In genomic region chr3:52278510-52279069, GRCh38 we compare ENCODE assay signal across 1 cellular context.
TF ChIP-seq lines count a peak whose summit lies in the region.

Gene WDR82, minus strand, starts transcription at chr3:52278649. Its CDS starts 288 bp downstream, at chr3:52278361.

TF ChIP-seq in K562, 482 proteins besides CTCF, POLR2A, EP300 and RAD21 (continued from another document and continues in another):
- peak; percentile 35; the same call in 1 of the 2 replicates for TF ChIP-seq ZNF740 (CRISPR knock-in tag; IDR thresholded peaks at IDR 0.05)
- TF ChIP-seq ZNF740 (tag; IDR thresholded peaks at IDR 0.05), result no peak
- peak; percentile 49; the same call in 1 of the 2 replicates for TF ChIP-seq SMARCC2 (IDR thresholded peaks at IDR 0.05; ENCODE audit: low read depth)
- TF ChIP-seq CC2D1A (IDR thresholded peaks at IDR 0.05), result peak; percentile 84
- TF ChIP-seq POLR2AphosphoS2 (IDR thresholded peaks at IDR 0.05; ENCODE audit: low read length), result no peak
- peak; percentile 16; the same call in 1 of the 2 replicates for TF ChIP-seq CEBPG (CRISPR knock-in tag; IDR thresholded peaks at IDR 0.05)
- no peak for TF ChIP-seq CEBPG (tag; conservative IDR thresholded peaks at IDR 0.05 in 1 of 2, IDR thresholded peaks at IDR 0.05 in 1 of 2)
- peak; percentile 84 for TF ChIP-seq ZBTB5 (IDR thresholded peaks at IDR 0.05)
- peak; percentile 65; the same call in 1 of the 2 replicates for TF ChIP-seq ATF2 (CRISPR knock-in tag; IDR thresholded peaks at IDR 0.05)
- TF ChIP-seq TAF7 (tag; IDR thresholded peaks at IDR 0.05), result peak; percentile 63; the same call in 1 of the 2 replicates
- peak; percentile 89; the same call in 1 of the 2 replicates for TF ChIP-seq PHF8 (IDR thresholded peaks at IDR 0.05; ENCODE audit: borderline replicate concordance, low read length)
- TF ChIP-seq POLR2AphosphoS5 (IDR thresholded peaks at IDR 0.05; ENCODE audit: control insufficient read depth, insufficient read depth, low read depth, low read length), result peak; percentile 92
- peak; percentile 74 for TF ChIP-seq CXXC5 (CRISPR knock-in tag; IDR thresholded peaks at IDR 0.05)
- TF ChIP-seq ZBTB12 (CRISPR knock-in tag; IDR thresholded peaks at IDR 0.05), result peak; percentile 47; the same call in 1 of the 2 replicates
- 0 out of 2 replicates have a peak, but pooled peaks have one; percentile 23 for TF ChIP-seq ZSCAN29 (IDR thresholded peaks at IDR 0.05)
- peak; percentile 59; the same call in 1 of the 2 replicates for TF ChIP-seq GMEB1 (CRISPR knock-in tag; IDR thresholded peaks at IDR 0.05)
- TF ChIP-seq JUN (IDR thresholded peaks at IDR 0.05; ENCODE audit: borderline replicate concordance, low read depth, low read length), result peak; percentile 34; the same call in 1 of the 2 replicates
- TF ChIP-seq JUN (CRISPR knock-in tag; IDR thresholded peaks at IDR 0.05; ENCODE audit: borderline replicate concordance), result peak; percentile 77; the same call in 1 of the 2 replicates
- TF ChIP-seq AFF4 (CRISPR knock-in tag; IDR thresholded peaks at IDR 0.05), result peak; percentile 66; the same call in 1 of the 2 replicates
- peak; percentile 75 for TF ChIP-seq CTCFL (IDR thresholded peaks at IDR 0.05; ENCODE audit: borderline replicate concordance, insufficient read depth, low read depth, low read length, poor library complexity, severe bottlenecking)
- TF ChIP-seq ZNF639 (CRISPR knock-in tag; conservative IDR thresholded peaks at IDR 0.05 in 1 of 2, IDR thresholded peaks at IDR 0.05 in 1 of 2), result peak in 1 of 2 experiments; percentile 70; a peak in 1 of 4 replicates
- TF ChIP-seq RBFOX2 (IDR thresholded peaks at IDR 0.05; ENCODE audit: low read depth, low read length), result peak; percentile 77
- TF ChIP-seq HNRNPLL (IDR thresholded peaks at IDR 0.05; ENCODE audit: low read depth, low read length, poor library complexity, severe bottlenecking), result peak; percentile 9
- peak; percentile 70 for TF ChIP-seq FOSL1 (tag; conservative IDR thresholded peaks at IDR 0.05)
- TF ChIP-seq BRF2 (IDR thresholded peaks at IDR 0.05; ENCODE audit: borderline replicate concordance, insufficient read depth, insufficient read length), result no peak
- TF ChIP-seq ATF7 (IDR thresholded peaks at IDR 0.05), result peak; percentile 87
- TF ChIP-seq CREM (IDR thresholded peaks at IDR 0.05; ENCODE audit: low read depth), result peak; percentile 93
- TF ChIP-seq SUPT5H (IDR thresholded peaks at IDR 0.05), result peak; percentile 86
- TF ChIP-seq ARID3B (CRISPR knock-in tag; IDR thresholded peaks at IDR 0.05; ENCODE audit: borderline replicate concordance), result no peak
- no peak for TF ChIP-seq HNRNPK (IDR thresholded peaks at IDR 0.05; ENCODE audit: low read depth, low read length, poor library complexity, severe bottlenecking)
- peak; percentile 45; the same call in 1 of the 2 replicates for TF ChIP-seq DPF2 (IDR thresholded peaks at IDR 0.05)
- TF ChIP-seq MNT (conservative IDR thresholded peaks at IDR 0.05), result peak in 1 of 2 experiments; percentile 33; a peak in 1 of 4 replicates
- peak; percentile 34; the same call in 1 of the 2 replicates for TF ChIP-seq SMARCA4 (IDR thresholded peaks at IDR 0.05)
- TF ChIP-seq SP1 (CRISPR knock-in tag; IDR thresholded peaks at IDR 0.05), result peak; percentile 56; the same call in 1 of the 2 replicates
- peak; percentile 26; the same call in 1 of the 2 replicates for TF ChIP-seq MAX (CRISPR knock-in tag; IDR thresholded peaks at IDR 0.05)
- 0 out of 2 replicates have a peak, but pooled peaks have one; percentile 13 for TF ChIP-seq TGIF2 (CRISPR knock-in tag; IDR thresholded peaks at IDR 0.05)
